ENCODE assay signal across 25 cellular contexts in genomic region chr7:151549644-151550043, GRCh38.
"Had no signal": no experiment of that assay in that cellular context is flagged by ENCODE, and none has a peak within 500 bp of the region (broad histone marks: within the 10 kb centered on the region; RNA-seq: fewer than 3 reads in every experiment).

No MANE protein-coding gene starts in this region.

- H3K4me3 ChIP-seq: ascending aorta, breast epithelium, cardiac muscle cell, colonic mucosa, esophagus squamous epithelium, gastroesophageal sphincter had no signal

- H3K27me3 ChIP-seq: ascending aorta, breast epithelium, cardiac muscle cell, colonic mucosa, gastroesophageal sphincter had no signal

- DNase-seq: activated CD4-positive, alpha-beta T cell treated with anti-CD3 and anti-CD28 coated beads for 48 hours; activated CD4-positive, alpha-beta T cell treated with anti-CD3 and anti-CD28 coated beads, Interleukin-2, amount 50 U/mL, for 1 hour; activated CD4-positive, alpha-beta T cell treated with anti-CD3 and anti-CD28 coated beads, Interleukin-2, amount 50 U/mL, for 48 hours; activated CD8-positive, alpha-beta T cell treated with anti-CD3 and anti-CD28 coated beads for 36 hours; activated effector memory CD4-positive, alpha-beta T cell treated with anti-CD3 and anti-CD28 coated beads, Interleukin-2, amount 50 U/mL, for 16 hours; activated naive CD4-positive, alpha-beta T cell; activated naive CD4-positive, alpha-beta T cell treated with anti-CD3 and anti-CD28 coated beads, Interleukin-2, amount 10 ng/mL, durations not matched to agents 7 days and 5 days; activated naive CD8-positive, alpha-beta T cell treated with anti-CD3 and anti-CD28 coated beads, Interleukin-2, amount 10 ng/mL, durations not matched to agents 7 days and 5 days; activated T-cell treated with anti-CD3 and anti-CD28 coated beads, Interleukin-2, amount 50 U/mL, for 4 hours; central memory CD4-positive, alpha-beta T cell; cerebellar nuclear complex; colonic mucosa; effector CD8-positive, alpha-beta T cell; esophagus squamous epithelium; foreskin melanocyte; T-helper 2 cell had no signal

- H3K9me3 ChIP-seq: ascending aorta, breast epithelium, colonic mucosa, esophagus squamous epithelium, gastroesophageal sphincter had no signal

- FAIRE-seq: endometrium, endothelial cell of umbilical vein had no signal

- H3K27ac ChIP-seq: ascending aorta, breast epithelium, cardiac muscle cell, colonic mucosa, epithelial cell of prostate, esophagus squamous epithelium, gastroesophageal sphincter had no signal

- H3K4me1 ChIP-seq: ascending aorta, colonic mucosa had no signal

- ATAC-seq: activated CD8-positive, alpha-beta T cell treated with anti-CD3 and anti-CD28 coated beads for 36 hours; activated naive CD4-positive, alpha-beta T cell treated with anti-CD3 and anti-CD28 coated beads, Interleukin-2, amount 50 U/mL, for 72 hours; activated T-cell treated with anti-CD3 and anti-CD28 coated beads, Interleukin-2, amount 50 U/mL, for 4 hours; gastroesophageal sphincter; WTC11 had no signal

- H3K36me3 ChIP-seq: ascending aorta, breast epithelium, cardiac muscle cell, colonic mucosa, esophagus squamous epithelium, gastroesophageal sphincter had no signal
